Comparison of ENCODE assay signal across 9 cellular contexts in genomic region chr1:178031856-178032320, GRCh38.
DNase-seq lines count a peak whose midpoint lies in the region; FAIRE-seq and TF ChIP-seq lines count a peak whose summit lies in the region.
"Had no signal": no experiment of that assay in that cellular context is flagged by ENCODE, and none has a peak within 500 bp of the region (broad histone marks: within the 10 kb centered on the region; RNA-seq: fewer than 3 reads in every experiment).

No MANE protein-coding gene starts in this region.

- dilution Hi-C loops in endothelial cell of umbilical vein (cut with MboI; ENCODE audit: extremely low pct_ligation_motif_present, low sequenced_read_pairs), result no loop called here

- no peak overlapping the region for H2BK12ac ChIP-seq in mesenchymal stem cell (ENCODE audit: low read length in 2 of 2)

- H3K79me2 ChIP-seq in ACC112 (ENCODE audit: control insufficient read depth, insufficient read depth, low read length, unreplicated experiment) (no peaks in the 10 kb centered on the region), endothelial cell of umbilical vein (ENCODE audit: control insufficient read depth, insufficient read depth, low read length) (no peaks in the 10 kb centered on the region)

- no peak overlapping the region for H3K14ac ChIP-seq in mesenchymal stem cell (ENCODE audit: low read length in 2 of 2)

- H3K4me3 Mint-ChIP-seq in HFFc6, result no peak overlapping the region
- H3K4me3 Mint-ChIP-seq in type B pancreatic cell, result peak overlapping the region; percentile 56
- H3K4me3 Mint-ChIP-seq: IgD-negative memory B cell had no signal

- H2BK15ac ChIP-seq in mesenchymal stem cell (ENCODE audit: low read depth, poor library complexity, severe bottlenecking), result no peak overlapping the region

- no peaks in the 10 kb centered on the region for H3K9me1 ChIP-seq in endothelial cell of umbilical vein (replicated peaks; ENCODE audit: control insufficient read depth, extremely low read depth, insufficient read depth, low read length)

- H3K27me3 Mint-ChIP-seq in HFFc6 (ENCODE audit: insufficient read depth) (no peaks in the 10 kb centered on the region; the same call in 1 of the 2 replicates), type B pancreatic cell (no peaks in the 10 kb centered on the region)

- no peak overlapping the region for H2BK5ac ChIP-seq in mesenchymal stem cell (ENCODE audit: low read depth, low read length, poor library complexity, severe bottlenecking)

- no peak overlapping the region for H4K8ac ChIP-seq in mesenchymal stem cell (ENCODE audit: low read length)

- H3K9me3 ChIP-seq in MG63 (no peaks in the 10 kb centered on the region), endothelial cell of umbilical vein (replicated peaks; ENCODE audit: control insufficient read depth, insufficient read depth, low read length) (no peaks in the 10 kb centered on the region), mesenchymal stem cell (ENCODE audit: control insufficient read depth, low read length) (no peaks in the 10 kb centered on the region)

- no peaks in the 10 kb centered on the region for H3K36me3 ChIP-seq in ACC112 (ENCODE audit: insufficient read depth, low read length)
- H3K36me3 ChIP-seq in MG63, result no peaks in the 10 kb centered on the region
- H3K36me3 ChIP-seq in endothelial cell of umbilical vein (ENCODE audit: control insufficient read depth in 2 of 2, extremely low read depth in 1 of 2, insufficient read depth in 2 of 2, low read length in 2 of 2), result peaks cover 0 to 2% of the 10 kb centered on the region in 2 experiments
- peaks cover 0 to 29% of the 10 kb centered on the region in 2 experiments for H3K36me3 ChIP-seq in mesenchymal stem cell (ENCODE audit: control insufficient read depth in 1 of 2, insufficient read depth in 2 of 2, low read depth in 1 of 2, low read length in 2 of 2)

- peak overlapping the region; percentile 66 for H2AFZ ChIP-seq in ACC112 (ENCODE audit: low read length, unreplicated experiment)
- H2AFZ ChIP-seq in endothelial cell of umbilical vein (ENCODE audit: low read depth, low read length), result peak overlapping the region; percentile 8
- no peak overlapping the region for H2AFZ ChIP-seq in mesenchymal stem cell (ENCODE audit: low read depth, low read length)

- DNase-seq in HFFc6, result peak; percentile 85
- DNase-seq in MG63, result peak; percentile 89
- DNase-seq in SIG-M5 treated with dmso at 0.1 percent for 504 hours (lab: John Stamatoyannopoulos, UW; ENCODE audit: unreplicated experiment), result peak; percentile 80
- DNase-seq in endothelial cell of umbilical vein (ENCODE audit: low read depth, low spot score), result peak; percentile 84
- peak; percentile 86 for DNase-seq in mesenchymal stem cell
- no peak for DNase-seq in type B pancreatic cell (ENCODE audit: extremely low spot score, unreplicated experiment)

- no peak for TF ChIP-seq POLR2A in endothelial cell of umbilical vein (IDR thresholded peaks at IDR 0.05; ENCODE audit: low read depth, low read length)

- H3K4me2 ChIP-seq in endothelial cell of umbilical vein (ENCODE audit: insufficient read depth, low read length), result no peak overlapping the region
- H3K4me2 ChIP-seq in mesenchymal stem cell (ENCODE audit: low read length, poor library complexity, severe bottlenecking), result no peak overlapping the region

- no peak overlapping the region for H3K23ac ChIP-seq in mesenchymal stem cell (ENCODE audit: low read length in 2 of 2)

- H3K4me1 Mint-ChIP-seq in HFFc6 (ENCODE audit: low read depth) (peaks cover 13% of the 10 kb centered on the region), type B pancreatic cell (ENCODE audit: unreplicated experiment) (peaks cover 12% of the 10 kb centered on the region)
- H3K4me1 Mint-ChIP-seq: IgD-negative memory B cell had no signal

- H2BK120ac ChIP-seq in mesenchymal stem cell (ENCODE audit: low read depth, low read length), result no peak overlapping the region

- H3K27me3 ChIP-seq in ACC112 (ENCODE audit: insufficient read depth, low read length) (no peaks in the 10 kb centered on the region), MG63 (no peaks in the 10 kb centered on the region), endothelial cell of umbilical vein (ENCODE audit: control insufficient read depth in 2 of 2, insufficient read depth in 2 of 2, low read length in 2 of 2) (no peaks in the 10 kb centered on the region), mesenchymal stem cell (ENCODE audit: control insufficient read depth in 1 of 2, insufficient read depth in 1 of 2, low read length in 2 of 2) (no peaks in the 10 kb centered on the region)

- H3K27ac ChIP-seq in ACC112 (ENCODE audit: low read depth, low read length), result no peak overlapping the region
- no peak overlapping the region for H3K27ac ChIP-seq in endothelial cell of umbilical vein (ENCODE audit: insufficient read depth, low read depth, low read length)
- H3K27ac ChIP-seq in mesenchymal stem cell (ENCODE audit: low read length, poor library complexity, severe bottlenecking), result no peak overlapping the region

- intact Hi-C loops in endothelial cell of umbilical vein (cut with micrococcal nuclease), result loop anchor here (1.0 kb wide), 5 partner anchors 61 to 469 kb away; no protein-coding TSS in a partner anchor

- H3K79me1 ChIP-seq in mesenchymal stem cell (replicated peaks; ENCODE audit: low read length, poor library complexity, severe bottlenecking), result no peaks in the 10 kb centered on the region

- H3K4me1 ChIP-seq in ACC112 (ENCODE audit: control insufficient read depth, insufficient read depth, low read length, unreplicated experiment) (peaks cover 4% of the 10 kb centered on the region), endothelial cell of umbilical vein (ENCODE audit: control insufficient read depth, extremely low read depth, insufficient read depth, low read length) (peaks cover 7% of the 10 kb centered on the region), mesenchymal stem cell (ENCODE audit: control insufficient read depth, insufficient read depth, low read depth, low read length) (no peaks in the 10 kb centered on the region)

- H3K36me3 Mint-ChIP-seq in HFFc6 (ENCODE audit: low read depth), result no peaks in the 10 kb centered on the region
- no peaks in the 10 kb centered on the region for H3K36me3 Mint-ChIP-seq in type B pancreatic cell
- H3K36me3 Mint-ChIP-seq: IgD-negative memory B cell had no signal

- H3K9ac ChIP-seq in endothelial cell of umbilical vein (replicated peaks; ENCODE audit: extremely low read depth, insufficient read depth, low read length) (no peak overlapping the region), mesenchymal stem cell (ENCODE audit: low read length) (peak overlapping the region; percentile 29)

- peak; percentile 88 for TF ChIP-seq CTCF in GM12872 (IDR thresholded peaks at IDR 0.05; ENCODE audit: insufficient read depth, low read depth, low read length)
- TF ChIP-seq CTCF in HFFc6 (IDR thresholded peaks at IDR 0.05), result peak; percentile 98
- peak; percentile 80 to 84 for TF ChIP-seq CTCF in endothelial cell of umbilical vein (IDR thresholded peaks at IDR 0.05; ENCODE audit: extremely low read depth in 1 of 2, insufficient read depth in 1 of 2, low read depth in 1 of 2, low read length in 2 of 2)
- TF ChIP-seq CTCF in type B pancreatic cell (conservative IDR thresholded peaks at IDR 0.05), result peak; percentile 88

- no peaks in the 10 kb centered on the region for H3K9me3 Mint-ChIP-seq in HFFc6
- no peaks in the 10 kb centered on the region for H3K9me3 Mint-ChIP-seq in type B pancreatic cell
- H3K9me3 Mint-ChIP-seq: IgD-negative memory B cell had no signal

- no peak overlapping the region for H3K4me3 ChIP-seq in ACC112 (ENCODE audit: low read depth, low read length)
- no peak overlapping the region for H3K4me3 ChIP-seq in MG63
- H3K4me3 ChIP-seq in endothelial cell of umbilical vein (replicated peaks in 1 of 3; ENCODE audit: insufficient read depth in 1 of 3, low read depth in 1 of 3, low read length in 3 of 3), result no peak overlapping the region
- H3K4me3 ChIP-seq in mesenchymal stem cell (ENCODE audit: insufficient read depth in 1 of 2, low read depth in 1 of 2, low read length in 2 of 2), result no peak overlapping the region

- H4K20me1 ChIP-seq in endothelial cell of umbilical vein (replicated peaks; ENCODE audit: control insufficient read depth, extremely low read depth, insufficient read depth, low read length), result no peaks in the 10 kb centered on the region

- no TSS peak for BruUV-seq in endothelial cell of umbilical vein (replicated peaks; lab: Mats Ljungman, UMichigan)

- no peak overlapping the region for H3K4ac ChIP-seq in mesenchymal stem cell (ENCODE audit: low read depth in 1 of 2, low read length in 2 of 2)

- no peak overlapping the region for H3K27ac Mint-ChIP-seq in HFFc6
- peak overlapping the region; percentile 59 for H3K27ac Mint-ChIP-seq in type B pancreatic cell
- H3K27ac Mint-ChIP-seq: IgD-negative memory B cell had no signal

- POLR2A ChIA-PET in endothelial cell of umbilical vein (lab: Charles Lee), result interaction anchor here (0.6 to 1.2 kb wide), 2 partner anchors 62 to 158 kb away, joined by 3 to 6 read pairs; partner anchors contain the start of gene RASAL2

- no peak overlapping the region for H2AK5ac ChIP-seq in mesenchymal stem cell (ENCODE audit: low read length, severe bottlenecking)

- CTCF ChIA-PET in endothelial cell of umbilical vein (lab: Charles Lee), result interaction anchor here (0.6 to 5.2 kb wide), 81 partner anchors 11 to 1783 kb away, joined by 3 to 252 read pairs (median 5); partner anchors contain the start of gene RASAL2

- no peak overlapping the region for H4K91ac ChIP-seq in mesenchymal stem cell (ENCODE audit: low read length)

- FAIRE-seq in endothelial cell of umbilical vein (lab: Jason Lieb, UNC), result peak; percentile 91

- H3K18ac ChIP-seq in mesenchymal stem cell (ENCODE audit: low read depth in 1 of 2, low read length in 2 of 2), result no peak overlapping the region

TF ChIP-seq in endothelial cell of umbilical vein, 7 proteins besides CTCF, POLR2A, EP300 and RAD21:
- TF ChIP-seq FOS (IDR thresholded peaks at IDR 0.05; ENCODE audit: borderline replicate concordance, insufficient read depth, low read length) (no peak), JUN (IDR thresholded peaks at IDR 0.05; ENCODE audit: borderline replicate concordance, insufficient read depth, insufficient read length, low read depth) (no peak), EZH2 (IDR thresholded peaks at IDR 0.05; ENCODE audit: borderline replicate concordance, low read depth, low read length, severe bottlenecking) (no peak), GATA2 (IDR thresholded peaks at IDR 0.05; ENCODE audit: insufficient read depth, insufficient read length, low read depth, low read length) (no peak), MAX (IDR thresholded peaks at IDR 0.05; ENCODE audit: insufficient read depth, insufficient read length) (no peak), MYC (IDR thresholded peaks at IDR 0.05; ENCODE audit: low read depth, low read length) (no peak), POLR2AphosphoS5 (IDR thresholded peaks at IDR 0.05; ENCODE audit: insufficient read depth, low read depth, low read length) (no peak)
